In the genomic region with DNA sequence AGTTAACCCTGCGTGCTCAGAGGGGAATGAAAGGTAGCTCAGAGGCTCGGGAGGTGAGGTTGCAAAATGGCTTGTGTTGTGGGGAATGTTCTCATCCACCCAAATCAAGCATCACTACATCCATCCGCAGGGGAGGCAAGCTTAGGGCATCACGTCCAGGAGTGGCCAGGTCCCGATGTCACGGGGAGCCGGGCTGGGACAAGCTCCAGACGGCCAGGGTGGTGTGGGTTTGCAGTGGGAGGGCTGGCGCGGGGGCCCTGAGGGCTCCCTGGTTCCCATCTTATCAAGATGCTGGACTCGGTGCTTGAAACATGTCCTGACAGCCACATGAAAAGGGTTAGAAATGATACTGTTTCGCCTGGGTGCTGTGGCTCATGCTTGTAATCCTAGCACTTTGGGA, we compare ENCODE assay signal across 23 cellular contexts. TPM values are rescaled to one million over a fixed set of nuclear protein-coding genes. Genes with fewer than 3 reads are reported as not detected.
"Had no signal": no experiment of that assay in that cellular context is flagged by ENCODE, and none has a peak within 500 bp of the region (broad histone marks: within the 10 kb centered on the region; RNA-seq: fewer than 3 reads in every experiment).

No MANE protein-coding gene starts in this region.

- H3K27me3 ChIP-seq: breast epithelium, heart left ventricle, ovary, right lobe of liver had no signal

- H3K4me1 Mint-ChIP-seq: mesothelial cell of epicardium had no signal

- H3K36me3 ChIP-seq: breast epithelium, ovary had no signal

- H3K4me3 ChIP-seq: breast epithelium, heart left ventricle, lung, ovary, right lobe of liver, thoracic aorta had no signal

- H3K27ac ChIP-seq: breast epithelium, heart left ventricle, ovary, right lobe of liver, thoracic aorta had no signal

- H3K27me3 Mint-ChIP-seq: activated naive CD8-positive, alpha-beta T cell; naive thymus-derived CD8-positive, alpha-beta T cell; type B pancreatic cell had no signal

- H3K9me3 ChIP-seq: heart left ventricle, ovary, right lobe of liver, thoracic aorta had no signal

- H3K4me1 ChIP-seq: breast epithelium, right lobe of liver had no signal

- DNase-seq: activated CD4-positive, alpha-beta T cell treated with anti-CD3 and anti-CD28 coated beads for 1 hour; activated CD4-positive, alpha-beta T cell treated with anti-CD3 and anti-CD28 coated beads, Interleukin-2, amount 50 U/mL, for 1 hour; activated T-cell treated with anti-CD3 and anti-CD28 coated beads, Interleukin-2, amount 50 U/mL, for 1 hour; amniotic stem cell; cortex of kidney; naive thymus-derived CD8-positive, alpha-beta T cell; right lobe of liver; small intestine; stimulated activated CD4-positive, alpha-beta T cell treated with anti-CD3 and anti-CD28 coated beads, Interleukin-4, amount 100 ng/mL, for 1 hour; stimulated activated naive CD4-positive, alpha-beta T cell; T-helper 9 cell had no signal

- ATAC-seq: heart left ventricle; naive thymus-derived CD8-positive, alpha-beta T cell; right lobe of liver had no signal

- H3K9me3 Mint-ChIP-seq: naive thymus-derived CD8-positive, alpha-beta T cell; type B pancreatic cell had no signal

- H3K36me3 Mint-ChIP-seq: activated naive CD8-positive, alpha-beta T cell had no signal

- H3K4me3 Mint-ChIP-seq: activated naive CD8-positive, alpha-beta T cell; mesothelial cell of epicardium; naive thymus-derived CD8-positive, alpha-beta T cell; type B pancreatic cell had no signal

- H3K27ac Mint-ChIP-seq: activated naive CD8-positive, alpha-beta T cell; mesothelial cell of epicardium; naive thymus-derived CD8-positive, alpha-beta T cell; type B pancreatic cell had no signal

RNA-seq across cellular contexts. Expression of gene NLRP9, which starts 37.4 kb away (rescaled TPM):
- total RNA-seq: breast epithelium; epithelial cell of proximal tubule; fibroblast of villous mesenchyme; heart left ventricle; lung; mesothelial cell of epicardium; naive thymus-derived CD8-positive, alpha-beta T cell; ovary; right lobe of liver; T-helper 1 cell treated with Interleukin-12 subunit alpha and Interleukin-12 subunit beta and Interleukin-4 antibody, amounts not matched to agents 30 ng/mL and 1 ng/mL, for 36 hours; thoracic aorta had no signal
- polyA plus RNA-seq: heart left ventricle; keratinocyte; lung; naive thymus-derived CD8-positive, alpha-beta T cell had no signal
